In genomic region chr1:2240251-2241156, GRCh38 we compare ENCODE assay signal across 8 cellular contexts. TPM values are rescaled to one million over a fixed set of nuclear protein-coding genes. Genes with fewer than 3 reads are reported as not detected.
DNase-seq lines count a peak whose midpoint lies in the region; ATAC-seq and TF ChIP-seq lines count a peak whose summit lies in the region.

No MANE protein-coding gene starts in this region.

- DNase-seq in GM03348 (ENCODE audit: low spot score): peak; percentile 64
- DNase-seq in activated naive CD4-positive, alpha-beta T cell treated with anti-CD3 and anti-CD28 coated beads, Interleukin-2, amount 50 U/mL, for 72 hours (ENCODE audit: low spot score in 2 of 2): no peak
- peak; percentile 79 to 85 for DNase-seq in heart right ventricle
- DNase-seq in DMS79 (lab: John Stamatoyannopoulos, UW): no peak

- H3K4me1 ChIP-seq in heart right ventricle: peaks cover 49 to 96% (median 86%) of the 10 kb centered on the region in 9 donors
- peaks cover 63% of the 10 kb centered on the region for H3K4me1 ChIP-seq in rectal smooth muscle tissue (ENCODE audit: control insufficient read depth, insufficient read depth, low read length)

- H3K27me3 ChIP-seq in heart right ventricle (no peaks in the 10 kb centered on the region), rectal smooth muscle tissue (ENCODE audit: control insufficient read depth, insufficient read depth, low read length) (no peaks in the 10 kb centered on the region)

- H3K9me3 Mint-ChIP-seq in activated naive CD4-positive, alpha-beta T cell treated with anti-CD3 and anti-CD28 coated beads, Interleukin-2, amount 50 U/mL, for 72 hours: no peaks in the 10 kb centered on the region

- H3K27ac ChIP-seq in heart right ventricle: peak overlapping the region in 8 of 10 donors; percentile 6 to 59 (median 34)
- peak overlapping the region; percentile 69 for H3K27ac ChIP-seq in rectal smooth muscle tissue (ENCODE audit: low read depth, low read length)

- H3K9ac ChIP-seq in rectal smooth muscle tissue (ENCODE audit: low read length): no peak overlapping the region

- no peak for TF ChIP-seq CTCF in heart right ventricle (IDR thresholded peaks at IDR 0.05)

- WGBS in heart right ventricle, 2 donors: 47% methylated on average over 30 of the region's 30 CpGs

- ATAC-seq in activated naive CD4-positive, alpha-beta T cell treated with anti-CD3 and anti-CD28 coated beads, Interleukin-2, amount 50 U/mL, for 72 hours: peak; percentile 46 to 71
- ATAC-seq in heart right ventricle (peak; percentile 34 to 74 (median 64)), GM18907 (IDR thresholded peaks at IDR 0.05; ENCODE audit: unreplicated experiment) (no peak), GM18873 (IDR thresholded peaks at IDR 0.05; ENCODE audit: low FRiP score, unreplicated experiment) (no peak), GM19467 (IDR thresholded peaks at IDR 0.05; ENCODE audit: unreplicated experiment) (no peak)

- H3K36me3 Mint-ChIP-seq in activated naive CD4-positive, alpha-beta T cell treated with anti-CD3 and anti-CD28 coated beads, Interleukin-2, amount 50 U/mL, for 72 hours: peaks cover 0 to 25% of the 10 kb centered on the region in 2 donors

- intact Hi-C loops in heart right ventricle (cut with DNase I): no loop called here

- peak overlapping the region in 5 of 10 donors; percentile 1 to 21 (median 3) for H3K4me3 ChIP-seq in heart right ventricle
- peak overlapping the region; percentile 50 for H3K4me3 ChIP-seq in rectal smooth muscle tissue (ENCODE audit: low read length)

- peaks cover 0 to 27% (median 0%) of the 10 kb centered on the region in 9 donors for H3K36me3 ChIP-seq in heart right ventricle
- peaks cover 6% of the 10 kb centered on the region for H3K36me3 ChIP-seq in rectal smooth muscle tissue (ENCODE audit: control insufficient read depth, insufficient read depth, low read length)

- peak overlapping the region; percentile 92 to 94 for H3K27ac Mint-ChIP-seq in activated naive CD4-positive, alpha-beta T cell treated with anti-CD3 and anti-CD28 coated beads, Interleukin-2, amount 50 U/mL, for 72 hours

- H3K9me3 ChIP-seq in heart right ventricle: no peaks in the 10 kb centered on the region

RNA-seq across cellular contexts. Expression of gene SKI, which starts 12.4 kb away (rescaled TPM):
- 10 to 100 TPM; 26.6 to 43.8 TPM for total RNA-seq in activated naive CD4-positive, alpha-beta T cell treated with anti-CD3 and anti-CD28 coated beads, Interleukin-2, amount 50 U/mL, for 72 hours
- 10 to 100 TPM; 29.4 to 50.9 (median 38.3) TPM for total RNA-seq in heart right ventricle
- polyA plus RNA-seq in heart right ventricle: 10 to 100 TPM; 13.8 to 16.6 TPM

RNA-seq across cellular contexts. Expression of gene FAAP20, which starts 45.9 kb away (rescaled TPM):
- total RNA-seq in activated naive CD4-positive, alpha-beta T cell treated with anti-CD3 and anti-CD28 coated beads, Interleukin-2, amount 50 U/mL, for 72 hours: 10 to 100 TPM; 59.1 to 66.9 TPM
- 10 to 100 TPM; 30.9 to 47.6 (median 38.3) TPM for total RNA-seq in heart right ventricle
- 10 to 100 TPM; 83.0 to 83.6 TPM for polyA plus RNA-seq in heart right ventricle

Comparison
In these comparisons a context has a peak if more than half of its experiments do, and no peak if none do; other contexts are left out.
1. DNase-seq: peak in GM03348 (single experiment) and heart right ventricle (2 of 2); none in activated naive CD4-positive, alpha-beta T cell treated with anti-CD3 and anti-CD28 coated beads, Interleukin-2, amount 50 U/mL, for 72 hours (0 of 2) and DMS79 (single experiment).
2. ATAC-seq: peak in activated naive CD4-positive, alpha-beta T cell treated with anti-CD3 and anti-CD28 coated beads, Interleukin-2, amount 50 U/mL, for 72 hours (2 of 2) and heart right ventricle (8 of 8); none in GM18907 (single experiment), GM18873 (single experiment) and GM19467 (single experiment).